8 cellular contexts compared by ENCODE assay signal in the genomic region with DNA sequence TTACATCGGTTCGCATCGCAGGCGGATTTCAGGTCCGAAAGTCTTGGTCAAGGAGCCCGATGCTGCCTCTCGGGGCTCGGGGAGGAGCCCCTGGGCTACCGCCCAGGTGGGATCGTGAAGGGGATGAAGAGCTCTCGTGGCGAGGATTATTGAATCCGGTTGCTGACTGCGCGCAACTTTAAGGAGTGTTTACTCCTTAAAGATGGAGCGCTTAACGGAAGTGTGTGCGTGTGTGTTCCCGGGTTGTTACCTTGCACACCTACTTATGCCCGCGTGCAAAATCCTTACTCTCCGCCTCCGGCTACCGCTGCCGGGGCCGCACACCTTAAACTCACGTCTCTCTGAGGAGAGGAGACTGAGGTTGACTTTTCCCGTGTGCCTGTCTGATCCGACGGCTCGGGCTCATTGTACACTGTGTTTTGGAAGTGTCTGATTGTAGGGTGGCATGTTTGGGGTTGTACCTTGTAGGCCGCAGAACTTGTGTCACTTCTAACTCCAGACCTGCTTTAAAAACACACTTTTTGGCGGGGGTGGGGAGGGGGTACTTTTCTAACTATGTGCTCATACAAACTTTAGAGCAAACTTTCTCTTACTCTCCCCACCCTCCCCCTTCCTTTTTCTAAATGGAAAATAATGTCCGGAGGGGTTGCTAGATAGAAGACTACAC. TPM values are rescaled to one million over a fixed set of nuclear protein-coding genes. Genes with fewer than 3 reads are reported as not detected.
DNase-seq lines count a peak whose midpoint lies in the region; ATAC-seq and TF ChIP-seq lines count a peak whose summit lies in the region.
"Not testable (repeated sequence)": the region's sequence is repeated elsewhere in the genome, so short reads cannot be mapped to it uniquely, and the experiment has no call there.
"Had no signal": no experiment of that assay in that cellular context is flagged by ENCODE, and none has a peak within 500 bp of the region (broad histone marks: within the 10 kb centered on the region; RNA-seq: fewer than 3 reads in every experiment).

No MANE protein-coding gene starts in this region.

- peak in 2 of 3 donors; percentile 52 to 54 for DNase-seq in Peyer's patch
- peak; percentile 2 to 4 for DNase-seq in activated T-helper 1 cell treated with anti-CD3 and anti-CD28 coated beads, Interleukin-2, amount 50 U/mL, for 16 hours (ENCODE audit: low read depth in 1 of 2, low spot score in 1 of 2)
- peak in 1 of 2 donors; percentile 9 for DNase-seq in heart right ventricle
- DNase-seq in stimulated activated CD4-positive, alpha-beta T cell treated with anti-CD3 and anti-CD28 coated beads, Interleukin-1b, Interleukin-23, amount 100 ng/mL, for 4 hours (ENCODE audit: low read depth in 2 of 2), result peak; percentile 5 to 13

- TF ChIP-seq CTCF in Peyer's patch (IDR thresholded peaks at IDR 0.05); heart right ventricle (IDR thresholded peaks at IDR 0.05): not testable (repeated sequence)

- not testable (repeated sequence) for H3K27me3 ChIP-seq in Peyer's patch; heart right ventricle; mononuclear cell (ENCODE audit: insufficient read depth, low read length)

- intact Hi-C loops in heart right ventricle (cut with DNase I), result loop anchor here in 2 of 10 donors (2.0 to 5.0 kb wide), 2 partner anchors 37 to 208 kb away; partner anchors contain the start of gene RNF135 (in 1 of the 2)

- H3K27ac ChIP-seq in Peyer's patch (peak overlapping the region; percentile 61 to 79 (median 69)), cingulate gyrus (ENCODE audit: low read depth, low read length) (peak overlapping the region; percentile 85), heart right ventricle (peak overlapping the region in 9 of 10 donors; percentile 73 to 90 (median 79))

- WGBS in heart right ventricle, 2 donors, result 26 to 27% methylated on average over 33 of the region's 34 CpGs

- ATAC-seq in GM19324 (IDR thresholded peaks at IDR 0.05; ENCODE audit: low FRiP score, unreplicated experiment) (peak; percentile 12), heart right ventricle (peak; percentile 13 to 54 (median 24))

- H3K9me3 ChIP-seq in Peyer's patch; heart right ventricle; mononuclear cell (ENCODE audit: low read depth, low read length): not testable (repeated sequence)

- TF ChIP-seq POLR2A in Peyer's patch (IDR thresholded peaks at IDR 0.05), result not testable (repeated sequence)

- not testable (repeated sequence) for H3K4me1 ChIP-seq in Peyer's patch
- peaks cover 0 to 18% (median 0%) of the 10 kb centered on the region in 9 donors for H3K4me1 ChIP-seq in heart right ventricle
- peaks cover 19% of the 10 kb centered on the region for H3K4me1 ChIP-seq in mononuclear cell (ENCODE audit: insufficient read depth, low read length)

- H3K4me3 ChIP-seq in Peyer's patch, result peak overlapping the region; percentile 63 to 71 (median 66)
- peak overlapping the region; percentile 61 to 86 (median 73) for H3K4me3 ChIP-seq in heart right ventricle
- peak overlapping the region; percentile 62 for H3K4me3 ChIP-seq in mononuclear cell (ENCODE audit: low read length)

- H3K36me3 ChIP-seq in Peyer's patch, heart right ventricle: not testable (repeated sequence)

RNA-seq across cellular contexts. Expression of gene RNF135, which starts 38.3 kb away (rescaled TPM):
- 10 to 100 TPM; 18.4 to 31.4 (median 24.5) TPM for total RNA-seq in Peyer's patch
- 1 to 10 TPM; 2.3 to 7.5 (median 4.5) TPM for total RNA-seq in heart right ventricle
- 1 to 10 TPM; 5.0 to 8.3 TPM for polyA plus RNA-seq in heart right ventricle
- 14.1 TPM for total RNA-seq in mononuclear cell
- polyA plus RNA-seq: SK-N-SH had no signal
